ENCODE assay signal across 8 cellular contexts in the genomic region with DNA sequence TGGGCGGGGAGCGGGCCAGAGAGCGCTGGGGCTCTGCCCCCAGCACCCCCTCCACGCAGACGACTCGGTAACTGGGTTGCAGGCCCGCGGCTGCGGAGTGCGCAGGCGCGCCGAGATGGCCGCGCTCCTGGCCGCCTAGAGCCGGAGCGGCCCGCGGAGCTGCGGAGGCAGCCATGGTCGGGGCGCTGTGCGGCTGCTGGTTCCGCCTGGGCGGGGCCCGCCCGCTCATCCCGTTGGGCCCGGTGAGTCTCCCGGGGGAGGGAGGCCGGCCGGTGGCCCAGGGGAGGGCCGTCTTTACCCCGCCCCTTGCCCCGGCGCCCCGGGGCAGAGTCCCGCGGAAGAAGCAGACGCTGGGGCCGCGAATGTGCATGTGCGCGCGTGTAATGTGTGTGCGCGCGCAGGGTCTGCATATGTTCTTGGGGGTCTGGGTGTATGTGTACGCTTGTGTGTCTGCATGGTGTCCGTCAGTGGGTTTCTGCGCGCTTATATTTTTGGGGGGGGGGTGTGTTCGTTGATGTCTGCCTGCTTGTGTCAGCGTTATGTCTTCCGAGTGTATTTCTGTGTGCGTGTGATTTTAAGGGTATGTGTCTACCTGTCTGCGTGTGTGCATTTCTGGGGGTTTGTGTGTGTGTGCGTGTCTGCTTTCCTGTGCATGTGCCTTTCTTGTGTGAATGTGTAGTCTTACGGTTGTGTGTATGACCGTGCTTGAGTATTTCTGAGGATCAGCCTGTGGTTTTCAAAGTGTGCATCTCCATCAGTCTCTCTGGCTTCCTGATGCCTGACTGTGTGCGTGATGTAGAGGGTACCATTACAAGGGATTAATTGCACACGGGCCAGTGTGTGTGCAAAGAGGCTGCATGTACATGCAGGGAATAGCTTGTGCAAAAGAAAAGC. TPM values are rescaled to one million over a fixed set of nuclear protein-coding genes. Genes with fewer than 3 reads are reported as not detected.
DNase-seq lines count a peak whose midpoint lies in the region; ATAC-seq and TF ChIP-seq lines count a peak whose summit lies in the region.

Gene ABHD14A (plus strand): TSS at position 102 of the 894 bp plus-strand sequence. CDS start 72 bp downstream, at position 174.

- H3K27me3 ChIP-seq in suprapubic skin, result no peaks in the 10 kb centered on the region

- in situ Hi-C loops in GM18951 (cut with MboI; ENCODE audit: low sequenced_read_pairs, unreplicated experiment), result no loop called here

- H3K9me3 ChIP-seq in suprapubic skin, result no peaks in the 10 kb centered on the region

- peak; percentile 38 for ATAC-seq in HG03469 (IDR thresholded peaks at IDR 0.05; ENCODE audit: unreplicated experiment)

- peak; percentile 95 for DNase-seq in AG08396 (ENCODE audit: low spot score)
- peak; percentile 82 for DNase-seq in RPMI8226
- DNase-seq in activated gamma-delta T cell treated with Interleukin-2 at 50 U/mL for 16 hours, result peak; percentile 61
- DNase-seq in foreskin fibroblast, result peak; percentile 63 to 88
- DNase-seq in nephron progenitor cell, result peak; percentile 75
- no peak for DNase-seq in suprapubic skin (ENCODE audit: low spot score in 2 of 2)

- no peaks in the 10 kb centered on the region for H3K36me3 Mint-ChIP-seq in nephron progenitor cell (ENCODE audit: low read depth)

- WGBS in suprapubic skin, result 1% methylated on average over 9 of the region's 63 CpGs

- TF ChIP-seq POLR2A in GM18951 (IDR thresholded peaks at IDR 0.05; ENCODE audit: extremely low read depth, insufficient read depth, insufficient read length), result peak; percentile 93
- TF ChIP-seq POLR2A in suprapubic skin (IDR thresholded peaks at IDR 0.05), result peak; percentile 1 to 25

- peak within 1 kb of the TSS; percentile 79 for H3K27ac ChIP-seq in suprapubic skin

- H3K4me1 ChIP-seq in suprapubic skin, result peaks cover 67% of the 10 kb centered on the region

- H3K4me1 Mint-ChIP-seq in nephron progenitor cell, result peaks cover 56% of the 10 kb centered on the region

- TF ChIP-seq EP300 in suprapubic skin (IDR thresholded peaks at IDR 0.05), result no peak

- H3K4me3 Mint-ChIP-seq in nephron progenitor cell, result peak within 1 kb of the TSS; percentile 87

- H3K27me3 Mint-ChIP-seq in nephron progenitor cell (ENCODE audit: low read depth, poor library complexity), result peaks cover 2% of the 10 kb centered on the region

- peak within 1 kb of the TSS; percentile 78 to 94 for H3K4me3 ChIP-seq in foreskin fibroblast (ENCODE audit: low read depth in 1 of 2, low read length in 2 of 2)
- H3K4me3 ChIP-seq in suprapubic skin, result peak within 1 kb of the TSS; percentile 56

- no peaks in the 10 kb centered on the region for H3K9me3 Mint-ChIP-seq in nephron progenitor cell

- peaks cover 1% of the 10 kb centered on the region for H3K36me3 ChIP-seq in suprapubic skin

- peak within 1 kb of the TSS; percentile 98 for H3K27ac Mint-ChIP-seq in nephron progenitor cell

- no peak for TF ChIP-seq CTCF in foreskin fibroblast (IDR thresholded peaks at IDR 0.05; ENCODE audit: low read depth, low read length)
- TF ChIP-seq CTCF in nephron progenitor cell (IDR thresholded peaks at IDR 0.05), result no peak
- TF ChIP-seq CTCF in suprapubic skin (IDR thresholded peaks at IDR 0.05), result no peak

RNA-seq across cellular contexts. Expression of gene ABHD14A, which starts in this region (rescaled TPM):
- 10 to 100 TPM in 1 of 4 donors, 1 to 10 TPM in 3; 3.1 to 11.9 (median 8.3) TPM for total RNA-seq in suprapubic skin

Comparison
In these comparisons a context has a peak if more than half of its experiments do, and no peak if none do; other contexts are left out.
1. DNase-seq: peak in AG08396 (single experiment), RPMI8226 (single experiment), activated gamma-delta T cell treated with Interleukin-2 at 50 U/mL for 16 hours (single experiment), foreskin fibroblast (2 of 2) and nephron progenitor cell (single experiment); none in suprapubic skin (0 of 2).